8 cellular contexts compared by ENCODE assay signal in genomic region chr13:48303331-48304131, GRCh38. TPM values are rescaled to one million over a fixed set of nuclear protein-coding genes. Genes with fewer than 3 reads are reported as not detected.
DNase-seq lines count a peak whose midpoint lies in the region; ATAC-seq, FAIRE-seq and TF ChIP-seq lines count a peak whose summit lies in the region.

RB1 (plus strand) TSS chr13:48303751; CDS start chr13:48303913, 162 bp downstream.

- H2AFZ ChIP-seq in keratinocyte (ENCODE audit: control insufficient read depth, low read length): peak within 1 kb of the TSS; percentile 95

- ATAC-seq in GM19023 (IDR thresholded peaks at IDR 0.05; ENCODE audit: unreplicated experiment): peak; percentile 82
- peak; percentile 82 for ATAC-seq in HG03196 (IDR thresholded peaks at IDR 0.05; ENCODE audit: unreplicated experiment)

- peak within 1 kb of the TSS; percentile 93 for H3K4me3 ChIP-seq in AG09309 (ENCODE audit: control insufficient read depth, low read depth, low read length)
- H3K4me3 ChIP-seq in keratinocyte (ENCODE audit: control insufficient read depth in 2 of 3, extremely low read depth in 1 of 3, insufficient read depth in 2 of 3, low read depth in 1 of 3, low read length in 3 of 3): peak within 1 kb of the TSS; percentile 82 to 86 (median 85)

- dilution Hi-C loops in keratinocyte (cut with MboI; ENCODE audit: extremely low pct_ligation_motif_present, low sequenced_read_pairs): no loop called here

- no peaks in the 10 kb centered on the region for H3K9me3 ChIP-seq in keratinocyte (ENCODE audit: control insufficient read depth, low read depth, low read length)

- no peaks in the 10 kb centered on the region for H4K20me1 ChIP-seq in keratinocyte (ENCODE audit: control insufficient read depth, extremely low read depth, insufficient read depth, low read length)

- H3K79me2 ChIP-seq in keratinocyte (ENCODE audit: control insufficient read depth, insufficient read depth, low read length): peaks cover 30% of the 10 kb centered on the region

- H3K9me1 ChIP-seq in keratinocyte (ENCODE audit: control insufficient read depth, extremely low read depth, insufficient read depth, low read length): no peaks in the 10 kb centered on the region

- FAIRE-seq in keratinocyte (lab: Jason Lieb, UNC): no peak

- H3K4me2 ChIP-seq in keratinocyte (ENCODE audit: control insufficient read depth, extremely low read depth, insufficient read depth, low read depth, low read length): peak within 1 kb of the TSS; percentile 99

- DNase-seq in AG09309 (ENCODE audit: low read depth) (peak; percentile 43), NCI-H446 treated with DMSO at 0.1 percent for 48 hours (lab: John Stamatoyannopoulos, UW) (peak; percentile 61), cerebellar nuclear complex (lab: John Stamatoyannopoulos, UW) (peak; percentile 4 to 51), keratinocyte (ENCODE audit: low read depth, low spot score) (peak; percentile 54)
- DNase-seq in activated CD4-positive, alpha-beta T cell treated with anti-CD3 and anti-CD28 coated beads for 1 hour: peak; percentile 82
- peak; percentile 78 to 88 (median 82) for DNase-seq in stimulated activated CD4-positive, alpha-beta T cell treated with anti-CD3 and anti-CD28 coated beads, Interleukin-12 subunit alpha, Interleukin-12 subunit beta, amount 100 ng/mL, for 48 hours (ENCODE audit: low read depth in 2 of 3, low spot score in 1 of 3)

- no peaks in the 10 kb centered on the region for H3K27me3 ChIP-seq in keratinocyte (ENCODE audit: control insufficient read depth, extremely low read depth, insufficient read depth, low read length)

- H3K36me3 ChIP-seq in keratinocyte (ENCODE audit: control insufficient read depth in 2 of 2, extremely low read depth in 1 of 2, insufficient read depth in 2 of 2, low read length in 2 of 2): no peaks in the 10 kb centered on the region

- H3K27ac ChIP-seq in keratinocyte (ENCODE audit: control insufficient read depth, insufficient read depth, low read length): peak within 1 kb of the TSS; percentile 96

- H3K4me1 ChIP-seq in keratinocyte (ENCODE audit: control insufficient read depth, extremely low read depth, insufficient read depth, low read length): peaks cover 22% of the 10 kb centered on the region

- no peak for TF ChIP-seq CTCF in AG09309 (IDR thresholded peaks at IDR 0.05; ENCODE audit: control insufficient read depth, insufficient read depth, low read depth, low read length, missing control alignments)
- no peak for TF ChIP-seq CTCF in keratinocyte (optimal IDR thresholded peaks at IDR 0.05 in 1 of 3, IDR thresholded peaks at IDR 0.05 in 1 of 3, conservative IDR thresholded peaks at IDR 0.05 in 1 of 3; ENCODE audit: extremely low read depth in 1 of 3, insufficient read depth in 2 of 3, low read length in 3 of 3)

- H3K9ac ChIP-seq in keratinocyte (ENCODE audit: control insufficient read depth, extremely low read depth, insufficient read depth, low read length): peak within 1 kb of the TSS; percentile 95

RNA-seq across cellular contexts. Expression of gene RB1, which starts in this region (rescaled TPM):
- 13.9 to 22.4 TPM (median 15.5 TPM) in 3 replicates for polyA plus RNA-seq in keratinocyte
- polyA plus RNA-seq in keratinocyte (2011; ENCODE audit: low read depth): 36.4 TPM
- polyA plus RNA-seq in keratinocyte (2011; cell fraction: cytosol; rRNA removed): 11.6 and 27.1 TPM in 2 replicates
- 14.8 and 17.5 TPM in 2 replicates for polyA plus RNA-seq in keratinocyte (2011; cell fraction: nucleus; rRNA removed)
- 11.3 and 13.4 TPM in 2 replicates for polyA plus RNA-seq in keratinocyte (2012; ENCODE audit: low replicate concordance)
- polyA minus RNA-seq in keratinocyte: 6.6 to 15.2 TPM (median 6.8 TPM) in 3 replicates
- polyA minus RNA-seq in keratinocyte (2011; cell fraction: cytosol; rRNA and poly(A)+ RNA removed): 6.9 TPM
- 9.6 and 17.4 TPM in 2 replicates for polyA minus RNA-seq in keratinocyte (2011; cell fraction: nucleus; rRNA and poly(A)+ RNA removed)

Comparison
In these comparisons a context has a peak if more than half of its experiments do, and no peak if none do; other contexts are left out.
1. Peak in every context shown above with its lines: DNase-seq, ATAC-seq, H3K4me3 ChIP-seq and H3K27ac ChIP-seq.
2. DNase-seq: peak in every context shown above with its lines; median percentile 82 in activated CD4-positive, alpha-beta T cell treated with anti-CD3 and anti-CD28 coated beads for 1 hour; 82 in stimulated activated CD4-positive, alpha-beta T cell treated with anti-CD3 and anti-CD28 coated beads, Interleukin-12 subunit alpha, Interleukin-12 subunit beta, amount 100 ng/mL, for 48 hours; 61 in NCI-H446 treated with DMSO at 0.1 percent for 48 hours; 54 in keratinocyte; 43 in AG09309; 28 in cerebellar nuclear complex.